28 cellular contexts compared by ENCODE assay signal in the genomic region with DNA sequence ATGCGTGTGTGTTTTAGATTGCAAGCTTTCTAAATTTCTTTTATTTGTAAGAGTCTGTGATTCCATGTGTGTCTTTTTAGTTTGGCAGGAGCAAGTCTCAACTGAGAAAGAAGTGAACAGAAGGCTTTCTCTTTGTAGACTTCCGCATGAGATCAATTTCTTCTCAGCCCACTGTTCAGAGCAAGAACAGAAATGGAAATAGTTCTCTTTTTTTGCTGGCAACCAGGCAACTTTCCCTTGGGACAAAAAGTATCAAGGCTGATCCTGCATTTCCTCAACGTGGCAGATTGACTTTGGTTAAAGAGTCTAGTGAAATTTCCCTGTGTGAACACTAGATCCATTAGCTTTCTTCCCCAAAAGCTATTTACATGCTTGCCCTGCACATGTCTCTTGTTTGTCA. TPM values are rescaled to one million over a fixed set of nuclear protein-coding genes. Genes with fewer than 3 reads are reported as not detected.
DNase-seq lines count a peak whose midpoint lies in the region; ATAC-seq, FAIRE-seq and TF ChIP-seq lines count a peak whose summit lies in the region.
"Had no signal": no experiment of that assay in that cellular context is flagged by ENCODE, and none has a peak within 500 bp of the region (broad histone marks: within the 10 kb centered on the region; RNA-seq: fewer than 3 reads in every experiment).

No MANE protein-coding gene starts in this region.

- H3K79me2 ChIP-seq in PC-3 (ENCODE audit: low read length) (no peaks in the 10 kb centered on the region), HepG2 (ENCODE audit: insufficient read depth, low read length) (no peaks in the 10 kb centered on the region)

- TF ChIP-seq EP300 in HepG2 (IDR thresholded peaks at IDR 0.05; ENCODE audit: low read depth in 2 of 2, low read length in 2 of 2) (no peak), HepG2 (CRISPR knock-in tag; IDR thresholded peaks at IDR 0.05; ENCODE audit: borderline replicate concordance) (no peak)

- no peak for FAIRE-seq in HepG2 (lab: Jason Lieb, UNC)

- no peaks in the 10 kb centered on the region for H3K9me2 ChIP-seq in PC-3 (replicated peaks; ENCODE audit: low read length)

- in situ Hi-C loops in HepG2 (cut with HindIII; ENCODE audit: extremely low pct_ligation_motif_present, low pct_unique_long_range_greater_than_20kb) = no loop called here

- no peak for TF ChIP-seq POLR2A in HepG2 (IDR thresholded peaks at IDR 0.05; ENCODE audit: insufficient read depth in 1 of 2, low read depth in 2 of 2, low read length in 2 of 2)
- no peak for TF ChIP-seq POLR2A in thyroid gland (IDR thresholded peaks at IDR 0.05)

- ATAC-seq in PC-3 (no peak), HepG2 (no peak)
- ATAC-seq: activated CD4-positive, alpha-beta T cell treated with anti-CD3 and anti-CD28 coated beads for 36 hours; activated CD8-positive, alpha-beta T cell treated with anti-CD3 and anti-CD28 coated beads, Interleukin-2, amount 10 ng/mL, durations not matched to agents 7 days and 5 days; sciatic nerve had no signal

- no peaks in the 10 kb centered on the region for H3K36me3 Mint-ChIP-seq in Calu3 (ENCODE audit: insufficient read depth, unreplicated experiment)
- no peaks in the 10 kb centered on the region for H3K36me3 Mint-ChIP-seq in glutamatergic neuron (ENCODE audit: unreplicated experiment)
- no peaks in the 10 kb centered on the region for H3K36me3 Mint-ChIP-seq in osteocyte (ENCODE audit: unreplicated experiment)
- H3K36me3 Mint-ChIP-seq in CD14-positive monocyte = no peaks in the 10 kb centered on the region
- H3K36me3 Mint-ChIP-seq: naive B cell had no signal

- BruUV-seq in Calu3 (replicated peaks; lab: Mats Ljungman, UMichigan) (no TSS peak), PC-3 (replicated peaks; lab: Mats Ljungman, UMichigan) (TSS peak; percentile 53), HepG2 (replicated peaks; lab: Mats Ljungman, UMichigan) (no TSS peak)

- no peak for TF ChIP-seq RAD21 in HepG2 (CRISPR knock-in tag; IDR thresholded peaks at IDR 0.05)

- H3K9ac ChIP-seq in PC-3 (ENCODE audit: low read length) (no peak overlapping the region), HepG2 (ENCODE audit: insufficient read depth, low read depth, low read length) (no peak overlapping the region)
- H3K9ac ChIP-seq: BLaER1 had no signal

- WGBS in HepG2 (ENCODE audit: low lambda C conversion rate) = 95% methylated on average over 3 of the region's 3 CpGs
- 65 to 68% methylated on average over 3 of the region's 3 CpGs for WGBS in thyroid gland, 2 donors

- POLR2A ChIA-PET in PC-3 (lab: Charles Lee; ENCODE audit: unreplicated experiment) (interaction anchor here (0.7 kb wide), 1 partner anchor 1431 kb away, joined by 3 read pairs; no protein-coding TSS in a partner anchor), HepG2 (lab: Yijun Ruan, JAX) (interaction anchor here (1.0 to 1.3 kb wide), 2 partner anchors 9 to 46 kb away, joined by 3 read pairs; no protein-coding TSS in a partner anchor)

- no peak overlapping the region for H3K4me3 ChIP-seq in PC-3 (ENCODE audit: low read length)
- H3K4me3 ChIP-seq in HepG2 (replicated peaks in 1 of 3; ENCODE audit: insufficient read depth in 1 of 3, low read depth in 2 of 3, low read length in 3 of 3) = no peak overlapping the region
- H3K4me3 ChIP-seq in thyroid gland (replicated peaks in 1 of 3) = no peak overlapping the region
- H3K4me3 ChIP-seq: BLaER1, breast epithelium, HAP-1, prostate gland, stomach had no signal

- H3K4me3 Mint-ChIP-seq in Calu3 (ENCODE audit: low read depth, unreplicated experiment) (no peak overlapping the region), glutamatergic neuron (ENCODE audit: unreplicated experiment) (peak overlapping the region; percentile 12), osteocyte (ENCODE audit: unreplicated experiment) (no peak overlapping the region), CD14-positive monocyte (no peak overlapping the region)
- H3K4me3 Mint-ChIP-seq: activated CD4-positive, alpha-beta T cell treated with anti-CD3 and anti-CD28 coated beads for 36 hours; activated CD8-positive, alpha-beta T cell treated with anti-CD3 and anti-CD28 coated beads, Interleukin-2, amount 10 ng/mL, durations not matched to agents 7 days and 5 days; activated naive CD4-positive, alpha-beta T cell treated with anti-CD3 and anti-CD28 coated beads for 36 hours; naive B cell had no signal

- no peaks in the 10 kb centered on the region for H4K20me1 ChIP-seq in PC-3 (ENCODE audit: low read length)
- H4K20me1 ChIP-seq in HepG2 (ENCODE audit: insufficient read depth, low read length) = no peaks in the 10 kb centered on the region
- H4K20me1 ChIP-seq: BLaER1 had no signal

- H3K4me2 ChIP-seq in PC-3 (ENCODE audit: low read length) (peak overlapping the region; percentile 42), HepG2 (ENCODE audit: low read depth, low read length) (no peak overlapping the region)
- H3K4me2 ChIP-seq: BLaER1 had no signal

- H3K27me3 Mint-ChIP-seq in Calu3 (ENCODE audit: unreplicated experiment) (no peaks in the 10 kb centered on the region), glutamatergic neuron (ENCODE audit: unreplicated experiment) (no peaks in the 10 kb centered on the region), osteocyte (ENCODE audit: unreplicated experiment) (no peaks in the 10 kb centered on the region), CD14-positive monocyte (ENCODE audit: low read depth in 3 of 3) (peaks cover 0 to 2% (median 0%) of the 10 kb centered on the region in 3 donors)

- no peaks in the 10 kb centered on the region for H3K9me3 ChIP-seq in PC-3 (ENCODE audit: low read length)
- H3K9me3 ChIP-seq in HepG2 (ENCODE audit: low read length) = no peaks in the 10 kb centered on the region
- no peaks in the 10 kb centered on the region for H3K9me3 ChIP-seq in thyroid gland
- H3K9me3 ChIP-seq: BLaER1, breast epithelium, HAP-1, prostate gland, stomach had no signal

- H2AFZ ChIP-seq in PC-3 (ENCODE audit: low read length) (0 out of 2 replicates have a peak overlapping the region, but pooled peaks have one; percentile 8), HepG2 (ENCODE audit: low read length) (no peak overlapping the region)

- no peaks in the 10 kb centered on the region for H3K27me3 ChIP-seq in PC-3 (ENCODE audit: low read length)
- no peaks in the 10 kb centered on the region for H3K27me3 ChIP-seq in HepG2 (ENCODE audit: control insufficient read depth in 1 of 2, insufficient read depth in 2 of 2, low read length in 2 of 2)
- H3K27me3 ChIP-seq in thyroid gland = no peaks in the 10 kb centered on the region
- H3K27me3 ChIP-seq: BLaER1, breast epithelium, stomach had no signal

- H3K9me3 Mint-ChIP-seq in Calu3 (ENCODE audit: low read depth, unreplicated experiment) = no peaks in the 10 kb centered on the region
- no peaks in the 10 kb centered on the region for H3K9me3 Mint-ChIP-seq in glutamatergic neuron (ENCODE audit: unreplicated experiment)
- no peaks in the 10 kb centered on the region for H3K9me3 Mint-ChIP-seq in osteocyte (ENCODE audit: unreplicated experiment)
- peaks cover 0 to 3% (median 0%) of the 10 kb centered on the region in 7 donors for H3K9me3 Mint-ChIP-seq in CD14-positive monocyte
- H3K9me3 Mint-ChIP-seq: activated naive CD4-positive, alpha-beta T cell treated with anti-CD3 and anti-CD28 coated beads for 36 hours had no signal

- no peaks in the 10 kb centered on the region for H3F3A ChIP-seq in PC-3 (ENCODE audit: low read length, unreplicated experiment)

- DNase-seq in Calu3 = no peak
- DNase-seq in PC-3 = no peak
- DNase-seq in glutamatergic neuron = no peak
- no peak for DNase-seq in osteocyte (ENCODE audit: extremely low spot score, unreplicated experiment)
- DNase-seq in CD14-positive monocyte (ENCODE audit: low spot score) = no peak
- DNase-seq in HepG2 (ENCODE audit: low spot score) = no peak
- no peak for DNase-seq in SHP77 treated with DMSO at 0.1 percent for 48 hours (lab: John Stamatoyannopoulos, UW)
- no peak for DNase-seq in thyroid gland
- DNase-seq: activated CD4-positive, alpha-beta T cell treated with anti-CD3 and anti-CD28 coated beads for 36 hours; activated CD8-positive, alpha-beta T cell treated with anti-CD3 and anti-CD28 coated beads, Interleukin-2, amount 10 ng/mL, durations not matched to agents 7 days and 5 days; activated naive CD4-positive, alpha-beta T cell treated with anti-CD3 and anti-CD28 coated beads for 36 hours; DMS53; effector CD4-positive, alpha-beta T cell; islet precursor cell; KBM-7; naive B cell; NCI-H1092; NCI-H1694 treated with DMSO at 0.1 percent for 48 hours; NCI-H510A; stimulated activated CD4-positive, alpha-beta T cell treated with anti-CD3 and anti-CD28 coated beads, Interleukin-4, amount 100 ng/mL, for 1 hour; stomach; trophoblast cell had no signal

- TF ChIP-seq CTCF in Calu3 (IDR thresholded peaks at IDR 0.05; ENCODE audit: unreplicated experiment) = no peak
- TF ChIP-seq CTCF in PC-3 (conservative IDR thresholded peaks at IDR 0.05; ENCODE audit: low read depth, low read length) = no peak
- no peak for TF ChIP-seq CTCF in glutamatergic neuron (IDR thresholded peaks at IDR 0.05; ENCODE audit: partially characterized antibody, unreplicated experiment)
- no peak for TF ChIP-seq CTCF in osteocyte (IDR thresholded peaks at IDR 0.05)
- TF ChIP-seq CTCF in CD14-positive monocyte (IDR thresholded peaks at IDR 0.05) = no peak
- no peak for TF ChIP-seq CTCF in HepG2 (CRISPR knock-in tag; IDR thresholded peaks at IDR 0.05)
- no peak for TF ChIP-seq CTCF in thyroid gland (IDR thresholded peaks at IDR 0.05)

- intact Hi-C loops in Calu3 (cut with micrococcal nuclease; ENCODE audit: unreplicated experiment) (no loop called here), PC-3 (cut with micrococcal nuclease) (no loop called here), CD14-positive monocyte (cut with micrococcal nuclease) (no loop called here), HepG2 (cut with micrococcal nuclease; ENCODE audit: unreplicated experiment) (no loop called here), thyroid gland (cut with DNase I) (no loop called here)

- H3K4me1 ChIP-seq in PC-3 (ENCODE audit: insufficient read depth, low read length) = peaks cover 36% of the 10 kb centered on the region
- H3K4me1 ChIP-seq in HepG2 (ENCODE audit: insufficient read depth, low read length) = peaks cover 49% of the 10 kb centered on the region
- peaks cover 0 to 6% of the 10 kb centered on the region in 2 donors for H3K4me1 ChIP-seq in thyroid gland
- H3K4me1 ChIP-seq: breast epithelium, prostate gland had no signal

- H3K27ac Mint-ChIP-seq in Calu3 (ENCODE audit: unreplicated experiment) = peak overlapping the region; percentile 66
- H3K27ac Mint-ChIP-seq in glutamatergic neuron (ENCODE audit: unreplicated experiment) = no peak overlapping the region
- H3K27ac Mint-ChIP-seq in osteocyte (ENCODE audit: unreplicated experiment) = peak overlapping the region; percentile 74
- H3K27ac Mint-ChIP-seq in CD14-positive monocyte = no peak overlapping the region
- H3K27ac Mint-ChIP-seq: activated CD4-positive, alpha-beta T cell treated with anti-CD3 and anti-CD28 coated beads for 36 hours; activated CD8-positive, alpha-beta T cell treated with anti-CD3 and anti-CD28 coated beads, Interleukin-2, amount 10 ng/mL, durations not matched to agents 7 days and 5 days; activated naive CD4-positive, alpha-beta T cell treated with anti-CD3 and anti-CD28 coated beads for 36 hours; naive B cell had no signal

- CTCF ChIA-PET in Calu3 (lab: Charles Lee) = no interaction called here
- CTCF ChIA-PET in PC-3 (lab: Charles Lee) = interaction anchor here (0.6 kb wide), 1 partner anchor 46 kb away, joined by 3 read pairs; no protein-coding TSS in a partner anchor
- CTCF ChIA-PET in HepG2 (lab: Yijun Ruan, JAX; ENCODE audit: low intra/inter-chr PET ratio, low total read pairs) = no interaction called here

- H3K4me1 Mint-ChIP-seq in Calu3 (ENCODE audit: low read depth, unreplicated experiment) (peaks cover 49% of the 10 kb centered on the region), glutamatergic neuron (ENCODE audit: low read depth, unreplicated experiment) (peaks cover 24% of the 10 kb centered on the region), osteocyte (ENCODE audit: unreplicated experiment) (peaks cover 61% of the 10 kb centered on the region), CD14-positive monocyte (no peaks in the 10 kb centered on the region)
- H3K4me1 Mint-ChIP-seq: activated CD4-positive, alpha-beta T cell treated with anti-CD3 and anti-CD28 coated beads for 36 hours; naive B cell had no signal

- peak overlapping the region; percentile 70 for H3K27ac ChIP-seq in PC-3 (ENCODE audit: low read length)
- H3K27ac ChIP-seq in HepG2 (ENCODE audit: extremely low read length, insufficient read depth, low read length) = no peak overlapping the region
- H3K27ac ChIP-seq in thyroid gland = no peak overlapping the region
- H3K27ac ChIP-seq: BLaER1, breast epithelium, prostate gland had no signal

- H3K36me3 ChIP-seq in PC-3 (ENCODE audit: low read depth, low read length) = no peaks in the 10 kb centered on the region
- no peaks in the 10 kb centered on the region for H3K36me3 ChIP-seq in HepG2 (replicated peaks in 1 of 2; ENCODE audit: control insufficient read depth in 1 of 2, insufficient read depth in 2 of 2, low read length in 2 of 2)
- no peaks in the 10 kb centered on the region for H3K36me3 ChIP-seq in thyroid gland
- H3K36me3 ChIP-seq: BLaER1, breast epithelium, HAP-1, prostate gland, stomach had no signal

RNA-seq across cellular contexts. Expression of gene JAG1, which starts 46.8 kb away (rescaled TPM):
- 156 and 245 TPM in 2 replicates for total RNA-seq in Calu3 (2022)
- 176 and 184 TPM in 2 replicates for total RNA-seq in PC-3 (2014; rRNA removed)
- total RNA-seq in glutamatergic neuron (ENCODE audit: unreplicated experiment) = 11.4 TPM
- total RNA-seq in osteocyte = 246 and 254 TPM in 2 replicates
- polyA plus RNA-seq in CD14-positive monocyte = under 1 TPM; 0.70 to 0.85 TPM
- 18.1 and 56.3 TPM in 2 replicates for total RNA-seq in HepG2 (2016; rRNA removed; fragmentation: Illumina TruSeq; extraction: Trizol)
- total RNA-seq in HepG2 (2016; cell fraction: cytosol; rRNA removed; fragmentation: Illumina TruSeq; extraction: Trizol; ENCODE audit: low read depth) = 30.6 and 34.3 TPM in 2 replicates
- 15.5 and 55.3 TPM in 2 replicates for total RNA-seq in HepG2 (2016; cell fraction: insoluble cytoplasmic fraction; rRNA removed; fragmentation: Illumina TruSeq; extraction: Trizol)
- 13.4 and 15.1 TPM in 2 replicates for total RNA-seq in HepG2 (2016; cell fraction: membrane; rRNA removed; fragmentation: Illumina TruSeq; extraction: Trizol)
- total RNA-seq in HepG2 (2016; cell fraction: nucleus; rRNA removed; fragmentation: Illumina TruSeq; extraction: Trizol) = 102 and 121 TPM in 2 replicates
- 43.0 and 47.1 TPM in 2 replicates for polyA plus RNA-seq in HepG2 (2011; rRNA removed)
- polyA plus RNA-seq in HepG2 (2011; cell fraction: cytosol; rRNA removed) = 33.0 and 33.7 TPM in 2 replicates
- polyA plus RNA-seq in HepG2 (2011; cell fraction: nucleus; rRNA removed) = 120 and 155 TPM in 2 replicates
- 35.8 and 54.0 TPM in 2 replicates for polyA plus RNA-seq in HepG2 (2012)
- polyA plus RNA-seq in HepG2 (2016; cell fraction: cytosol; fragmentation: Illumina TruSeq; extraction: Trizol; ENCODE audit: low read depth) = 0.86 and 1.3 TPM in 2 replicates
- polyA plus RNA-seq in HepG2 (2016; cell fraction: insoluble cytoplasmic fraction; fragmentation: Illumina TruSeq; extraction: Trizol; ENCODE audit: low read depth) = 9.4 and 10.2 TPM in 2 replicates
- polyA plus RNA-seq in HepG2 (2016; cell fraction: membrane; fragmentation: Illumina TruSeq; extraction: Trizol; ENCODE audit: low read depth) = 2.2 and 3.0 TPM in 2 replicates
- 112 and 122 TPM in 2 replicates for polyA plus RNA-seq in HepG2 (2016; cell fraction: nucleus; fragmentation: Illumina TruSeq; extraction: Trizol; ENCODE audit: insufficient read depth, low read depth)
- polyA minus RNA-seq in HepG2 (2011; rRNA and poly(A)+ RNA removed; ENCODE audit: low replicate concordance) = 8.0 and 192 TPM in 2 replicates
- 103 and 108 TPM in 2 replicates for polyA minus RNA-seq in HepG2 (2011; cell fraction: cytosol; rRNA and poly(A)+ RNA removed)
- 248 and 302 TPM in 2 replicates for polyA minus RNA-seq in HepG2 (2011; cell fraction: nucleus; rRNA and poly(A)+ RNA removed)
- total RNA-seq in thyroid gland = 10 to 100 TPM; 41.2 to 67.9 (median 46.2) TPM
- total RNA-seq: G401 had no signal

Comparison
In these comparisons a context has a peak if more than half of its experiments do, and no peak if none do; other contexts are left out.
1. H3K27ac Mint-ChIP-seq: peak in Calu3 (single experiment) and osteocyte (single experiment); none in glutamatergic neuron (single experiment) and CD14-positive monocyte (0 of 7).